ENCODE assay signal across 1 cellular context in the genomic region with DNA sequence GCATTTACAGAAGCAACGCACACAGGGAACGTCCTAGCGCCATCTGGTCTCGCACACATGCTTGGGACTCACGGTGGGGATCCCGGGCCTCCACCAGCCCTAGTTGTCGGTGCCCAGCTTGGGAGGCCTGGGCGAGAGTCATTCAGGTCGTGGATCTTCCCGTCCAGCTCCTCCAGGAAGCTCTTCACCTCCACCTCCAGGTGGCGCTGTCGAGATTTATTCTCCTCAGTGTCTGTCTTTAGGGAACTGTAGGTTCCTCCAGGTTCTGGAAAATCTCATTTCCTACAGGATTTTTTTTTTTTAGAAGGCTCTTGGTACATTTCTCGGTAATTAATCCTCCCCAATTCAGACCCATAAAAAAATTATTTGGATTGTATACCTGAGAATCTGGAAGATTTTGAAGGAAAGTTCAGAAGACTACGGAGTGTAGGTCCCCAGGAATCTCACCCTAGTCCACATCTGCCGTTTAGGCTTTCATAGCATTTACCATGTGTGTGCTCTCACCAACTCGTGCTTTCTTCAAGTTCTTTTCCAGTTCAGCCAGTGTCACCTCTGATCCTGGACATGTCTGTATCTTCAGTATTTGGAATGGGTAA.
TF ChIP-seq lines count a peak whose summit lies in the region.

No MANE protein-coding gene starts in this region.

TF ChIP-seq in A549, 52 proteins besides CTCF, POLR2A, EP300 and RAD21 (continued from another document):
- TF ChIP-seq, protein P1, sequence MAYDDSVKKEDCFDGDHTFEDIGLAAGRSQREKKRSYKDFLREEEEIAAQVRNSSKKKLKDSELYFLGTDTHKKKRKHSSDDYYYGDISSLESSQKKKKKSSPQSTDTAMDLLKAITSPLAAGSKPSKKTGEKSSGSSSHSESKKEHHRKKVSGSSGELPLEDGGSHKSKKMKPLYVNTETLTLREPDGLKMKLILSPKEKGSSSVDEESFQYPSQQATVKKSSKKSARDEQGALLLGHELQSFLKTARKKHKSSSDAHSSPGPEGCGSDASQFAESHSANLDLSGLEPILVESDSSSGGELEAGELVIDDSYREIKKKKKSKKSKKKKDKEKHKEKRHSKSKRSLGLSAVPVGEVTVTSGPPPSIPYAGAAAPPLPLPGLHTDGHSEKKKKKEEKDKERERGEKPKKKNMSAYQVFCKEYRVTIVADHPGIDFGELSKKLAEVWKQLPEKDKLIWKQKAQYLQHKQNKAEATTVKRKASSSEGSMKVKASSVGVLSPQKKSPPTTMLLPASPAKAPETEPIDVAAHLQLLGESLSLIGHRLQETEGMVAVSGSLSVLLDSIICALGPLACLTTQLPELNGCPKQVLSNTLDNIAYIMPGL (CRISPR knock-in tag; IDR thresholded peaks at IDR 0.05; ENCODE audit: borderline replicate concordance) = no peak
- TF ChIP-seq RNF2 (IDR thresholded peaks at IDR 0.05; ENCODE audit: borderline replicate concordance, low read depth) = no peak
